ENCODE assay signal across 21 cellular contexts in genomic region chr13:41552031-41552430, GRCh38.
"Had no signal": no experiment of that assay in that cellular context is flagged by ENCODE, and none has a peak within 500 bp of the region (broad histone marks: within the 10 kb centered on the region; RNA-seq: fewer than 3 reads in every experiment).

No MANE protein-coding gene starts in this region.

- H3K27me3 ChIP-seq: brain microvascular endothelial cell, transverse colon had no signal

- ATAC-seq: activated naive CD8-positive, alpha-beta T cell treated with anti-CD3 and anti-CD28 coated beads, Interleukin-2, amount 50 U/mL, for 24 hours; left colon; stimulated activated naive CD8-positive, alpha-beta T cell treated with anti-CD3 and anti-CD28 coated beads, Interleukin-15, Interleukin-2, amounts not matched to agents 100 U/mL and 50 U/mL, for 24 hours had no signal

- H3K9me3 ChIP-seq: transverse colon had no signal

- H3K4me3 ChIP-seq: coronary artery, lung, transverse colon had no signal

- H3K27ac ChIP-seq: brain microvascular endothelial cell, coronary artery, transverse colon had no signal

- DNase-seq: activated CD4-positive, alpha-beta T cell treated with anti-CD3 and anti-CD28 coated beads, Interleukin-2, amount 10 ng/mL, durations not matched to agents 24 days and 14 days; activated CD8-positive, alpha-beta memory T cell treated with anti-CD3 and anti-CD28 coated beads for 24 hours; activated CD8-positive, alpha-beta memory T cell treated with anti-CD3 and anti-CD28 coated beads, Interleukin-2, amount 50 U/mL, for 48 hours; activated effector memory CD4-positive, alpha-beta T cell treated with Interleukin-2 at 50 U/mL for 16 hours; activated naive CD4-positive, alpha-beta T cell treated with anti-CD3 and anti-CD28 coated beads, Interleukin-2, amount 10 ng/mL, durations not matched to agents 7 days and 5 days; activated naive CD8-positive, alpha-beta T cell treated with anti-CD3 and anti-CD28 coated beads, Interleukin-2, amount 50 U/mL, for 24 hours; activated T-cell treated with anti-CD3 and anti-CD28 coated beads, Interleukin-2, amount 50 U/mL, for 48 hours; aorta; brain microvascular endothelial cell; erythroblast; foreskin melanocyte; glutamatergic neuron; hippocampal formation; left colon; nephron progenitor cell; occipital lobe; stimulated activated CD4-positive, alpha-beta T cell treated with anti-CD3 and anti-CD28 coated beads, Interleukin-2, amount 100 ng/mL, for 24 hours; stimulated activated naive CD8-positive, alpha-beta T cell treated with anti-CD3 and anti-CD28 coated beads, Interleukin-15, Interleukin-2, amounts not matched to agents 100 U/mL and 50 U/mL, for 24 hours; transverse colon had no signal

- H3K4me1 ChIP-seq: transverse colon had no signal

- H3K36me3 ChIP-seq: brain microvascular endothelial cell, transverse colon had no signal
